8 cellular contexts compared by ENCODE assay signal in the genomic region with DNA sequence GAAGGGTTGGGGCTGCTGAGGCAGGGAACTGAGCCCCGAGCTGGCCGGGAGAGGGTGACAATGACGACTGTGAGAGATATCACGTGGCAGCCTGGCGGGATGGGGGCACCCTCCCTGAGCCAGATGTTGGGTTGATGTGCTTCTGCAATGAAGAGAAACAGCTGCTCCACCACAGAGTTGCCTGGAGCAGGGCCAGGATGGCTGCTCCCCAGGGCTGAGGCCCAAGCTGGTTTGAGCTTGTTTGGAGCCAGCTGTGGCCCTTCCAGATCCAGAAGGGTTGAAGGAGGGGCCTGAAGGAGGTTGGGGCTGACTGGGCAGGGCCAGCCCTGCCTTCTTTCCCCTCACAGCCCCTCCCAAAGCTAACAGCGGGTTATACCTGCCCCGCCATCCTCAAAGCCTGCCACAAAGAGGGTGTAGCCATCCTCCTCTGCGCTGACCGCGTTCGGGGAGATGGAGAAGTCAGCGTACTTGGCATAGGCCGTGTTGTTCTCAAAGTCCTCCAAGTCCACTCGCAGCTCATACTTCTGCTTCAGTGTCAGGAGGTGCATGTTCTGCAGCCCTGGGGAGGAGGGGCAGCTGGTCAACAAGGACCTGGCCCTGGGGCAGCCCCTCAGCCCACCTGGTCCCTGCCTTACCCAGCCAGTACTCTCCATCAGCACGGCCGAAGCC. TPM values are rescaled to one million over a fixed set of nuclear protein-coding genes. Genes with fewer than 3 reads are reported as not detected.
DNase-seq lines count a peak whose midpoint lies in the region; TF ChIP-seq lines count a peak whose summit lies in the region.

No MANE protein-coding gene starts in this region.

- no peak for TF ChIP-seq CTCF in AG09319 (IDR thresholded peaks at IDR 0.05; ENCODE audit: low read depth, low read length)
- TF ChIP-seq CTCF in endothelial cell (IDR thresholded peaks at IDR 0.05; ENCODE audit: unreplicated experiment) = no peak

- H3K9me3 Mint-ChIP-seq in endothelial cell (ENCODE audit: unreplicated experiment) = no peaks in the 10 kb centered on the region

- H3K4me1 Mint-ChIP-seq in endothelial cell (ENCODE audit: unreplicated experiment) = peaks cover 2% of the 10 kb centered on the region

- H3K27me3 Mint-ChIP-seq in endothelial cell (ENCODE audit: unreplicated experiment) = peaks cover 9% of the 10 kb centered on the region

- H3K27ac Mint-ChIP-seq in endothelial cell (ENCODE audit: unreplicated experiment) = no peak overlapping the region

- DNase-seq in AG09319 (ENCODE audit: extremely low read depth, low read depth) (peak; percentile 90), NCI-H1694 (lab: John Stamatoyannopoulos, UW) (peak; percentile 97), epidermal melanocyte (ENCODE audit: insufficient read length, low spot score) (peak; percentile 57), myocyte (ENCODE audit: low read depth) (peak; percentile 89), endothelial cell (ENCODE audit: low spot score) (no peak), HK-2 (ENCODE audit: unreplicated experiment) (no peak)
- DNase-seq in stimulated activated CD4-positive, alpha-beta T cell treated with anti-CD3 and anti-CD28 coated beads, Interleukin-4, amount 100 ng/mL, for 4 hours = no peak
- no peak for DNase-seq in activated CD4-positive, alpha-beta T cell treated with anti-CD3 and anti-CD28 coated beads for 4 hours

- H3K4me3 Mint-ChIP-seq in endothelial cell (ENCODE audit: unreplicated experiment) = no peak overlapping the region

- peaks cover 12% of the 10 kb centered on the region for H3K36me3 Mint-ChIP-seq in endothelial cell (ENCODE audit: low read depth, unreplicated experiment)

RNA-seq across cellular contexts. Expression of a gene that starts 2.1 kb away (rescaled TPM):
- total RNA-seq in myocyte = 8.9 and 15.7 TPM in 2 replicates
- polyA plus RNA-seq in myocyte (2012) = 21.4 TPM
- 0.67 TPM for total RNA-seq in endothelial cell (ENCODE audit: unreplicated experiment)

RNA-seq across cellular contexts. Expression of a gene that starts 6.6 kb away (rescaled TPM):
- total RNA-seq in myocyte (5.2 and 6.9 TPM in 2 replicates), endothelial cell (ENCODE audit: unreplicated experiment) (48.5 TPM)
- polyA plus RNA-seq in myocyte (2012) = 23.1 TPM

RNA-seq across cellular contexts. Expression of a gene that starts 22.3 kb away (rescaled TPM):
- total RNA-seq in myocyte (13.9 and 14.0 TPM in 2 replicates), endothelial cell (ENCODE audit: unreplicated experiment) (6.2 TPM)
- polyA plus RNA-seq in myocyte (2012) = 40.0 TPM

RNA-seq across cellular contexts. Expression of a gene that starts 26.2 kb away (rescaled TPM):
- total RNA-seq in myocyte (0.05 TPM in 1 of 2 replicates, not detected in the other), endothelial cell (ENCODE audit: unreplicated experiment) (0.31 TPM)
- 0.24 TPM for polyA plus RNA-seq in myocyte (2012)

Comparison
In these comparisons a context has a peak if more than half of its experiments do, and no peak if none do; other contexts are left out.
1. DNase-seq: peak in AG09319 (single experiment), NCI-H1694 (single experiment), epidermal melanocyte (single experiment) and myocyte (single experiment); none in endothelial cell (single experiment), stimulated activated CD4-positive, alpha-beta T cell treated with anti-CD3 and anti-CD28 coated beads, Interleukin-4, amount 100 ng/mL, for 4 hours (0 of 2), HK-2 (single experiment) and activated CD4-positive, alpha-beta T cell treated with anti-CD3 and anti-CD28 coated beads for 4 hours (0 of 2).